Comparison of ENCODE assay signal across 15 cellular contexts in genomic region chr11:95723353-95723942, GRCh38.
DNase-seq lines count a peak whose midpoint lies in the region; ATAC-seq and TF ChIP-seq lines count a peak whose summit lies in the region.
"Had no signal": no experiment of that assay in that cellular context is flagged by ENCODE, and none has a peak within 500 bp of the region (broad histone marks: within the 10 kb centered on the region; RNA-seq: fewer than 3 reads in every experiment).

No MANE protein-coding gene starts in this region.

- no peaks in the 10 kb centered on the region for H4K20me1 ChIP-seq in mammary epithelial cell (ENCODE audit: insufficient read depth, low read length)
- H4K20me1 ChIP-seq: BLaER1 had no signal

- TF ChIP-seq CTCF in mammary epithelial cell (conservative IDR thresholded peaks at IDR 0.05 in 1 of 2, IDR thresholded peaks at IDR 0.05 in 1 of 2; ENCODE audit: extremely low read depth in 1 of 2, insufficient read depth in 1 of 2, low read depth in 1 of 2, low read length in 2 of 2) = no peak
- no peak for TF ChIP-seq CTCF in MCF 10A (IDR thresholded peaks at IDR 0.05; ENCODE audit: unreplicated experiment)

- H3K9me3 ChIP-seq in mammary epithelial cell (replicated peaks; ENCODE audit: insufficient read depth, low read length) = no peaks in the 10 kb centered on the region
- H3K9me3 ChIP-seq: BLaER1, Caco-2 had no signal

- H3K4me3 Mint-ChIP-seq in MCF 10A (ENCODE audit: unreplicated experiment) = no peak overlapping the region
- H3K4me3 Mint-ChIP-seq: CD8-positive, alpha-beta memory T cell had no signal

- H3K4me2 ChIP-seq in mammary epithelial cell (ENCODE audit: insufficient read depth, low read depth, low read length) = no peak overlapping the region
- H3K4me2 ChIP-seq: BLaER1 had no signal

- H3K27ac ChIP-seq in mammary epithelial cell (ENCODE audit: insufficient read depth, low read depth, low read length) = no peak overlapping the region
- H3K27ac ChIP-seq: BLaER1 had no signal

- no peak for ATAC-seq in GM21381 (IDR thresholded peaks at IDR 0.05; ENCODE audit: unreplicated experiment)
- ATAC-seq in sciatic nerve = no peak
- ATAC-seq: HCT116 had no signal

- no peaks in the 10 kb centered on the region for H3K36me3 Mint-ChIP-seq in MCF 10A (ENCODE audit: insufficient read depth, unreplicated experiment)
- H3K36me3 Mint-ChIP-seq: CD8-positive, alpha-beta memory T cell had no signal

- no peaks in the 10 kb centered on the region for H3K4me1 Mint-ChIP-seq in MCF 10A (ENCODE audit: insufficient read depth, unreplicated experiment)

- dilution Hi-C loops in mammary epithelial cell (cut with HindIII; ENCODE audit: low sequenced_read_pairs) = no loop called here

- CTCF ChIA-PET in mammary epithelial cell (lab: Charles Lee; ENCODE audit: low non-redundant PET) (no interaction called here), MCF 10A (lab: Yijun Ruan, JAX) (interaction anchor here (0.6 kb wide), 1 partner anchor 20 kb away, joined by 3 read pairs; no protein-coding TSS in a partner anchor)

- H3K27me3 Mint-ChIP-seq in MCF 10A (ENCODE audit: insufficient read depth, unreplicated experiment) = no peaks in the 10 kb centered on the region

- no peaks in the 10 kb centered on the region for H3K36me3 ChIP-seq in mammary epithelial cell (ENCODE audit: insufficient read depth, low read length)
- H3K36me3 ChIP-seq: BLaER1 had no signal

- H3K9ac ChIP-seq in mammary epithelial cell (ENCODE audit: insufficient read depth, low read length) = no peak overlapping the region
- H3K9ac ChIP-seq: BLaER1 had no signal

- no peaks in the 10 kb centered on the region for H3K4me1 ChIP-seq in mammary epithelial cell (ENCODE audit: insufficient read depth, low read length)
- H3K4me1 ChIP-seq: Caco-2 had no signal

- H3K27ac Mint-ChIP-seq in MCF 10A (ENCODE audit: low read depth, unreplicated experiment) = no peak overlapping the region
- H3K27ac Mint-ChIP-seq: CD8-positive, alpha-beta memory T cell had no signal

- 58% methylated on average over 3 of the region's 3 CpGs for WGBS in mammary epithelial cell (ENCODE audit: low coverage, missing lambda C conversion rate)

- DNase-seq in mammary epithelial cell = peak; percentile 84
- DNase-seq in MCF 10A (ENCODE audit: unreplicated experiment) = no peak
- DNase-seq in astrocyte of the hippocampus (ENCODE audit: low read depth, low spot score) = peak; percentile 73
- peak; percentile 28 for DNase-seq in kidney tubule cell (ENCODE audit: low spot score)
- DNase-seq in NK-92 treated with Interleukin-12 subunit alpha and Interleukin-12 subunit beta, amount 100 ng/mL, for 24 hours (lab: John Stamatoyannopoulos, UW) = no peak
- DNase-seq in sciatic nerve (ENCODE audit: low spot score) = no peak
- DNase-seq: 8988T; AML-193; Caco-2; CD8-positive, alpha-beta memory T cell; DND-41; GF-D8 had no signal

- H3K4me3 ChIP-seq in mammary epithelial cell (replicated peaks in 1 of 3; ENCODE audit: insufficient read depth in 1 of 3, low read depth in 2 of 3, low read length in 3 of 3) = no peak overlapping the region
- H3K4me3 ChIP-seq: BLaER1 had no signal

- intact Hi-C loops in mammary epithelial cell (cut with micrococcal nuclease) (no loop called here), MCF 10A (cut with micrococcal nuclease) (no loop called here), sciatic nerve (cut with DNase I) (no loop called here)

- POLR2A ChIA-PET in MCF 10A (lab: Yijun Ruan, JAX) = no interaction called here

- no peaks in the 10 kb centered on the region for H3K27me3 ChIP-seq in mammary epithelial cell (ENCODE audit: insufficient read depth, low read length)
- H3K27me3 ChIP-seq: BLaER1 had no signal

- H3K9me3 Mint-ChIP-seq in MCF 10A (ENCODE audit: unreplicated experiment) = no peaks in the 10 kb centered on the region
- H3K9me3 Mint-ChIP-seq: CD8-positive, alpha-beta memory T cell had no signal

- no TSS peak for BruUV-seq in mammary epithelial cell (replicated peaks; lab: Mats Ljungman, UMichigan)
- no TSS peak for BruUV-seq in MCF 10A (replicated peaks; lab: Mats Ljungman, UMichigan)

- in situ Hi-C loops in mammary epithelial cell (cut with MboI; ENCODE audit: low sequenced_read_pairs in 2 of 2) = no loop called here

- H3K79me2 ChIP-seq in mammary epithelial cell (ENCODE audit: insufficient read depth, low read length) = no peaks in the 10 kb centered on the region

- H2AFZ ChIP-seq in mammary epithelial cell (ENCODE audit: low read depth, low read length) = no peak overlapping the region

Comparison
In these comparisons a context has a peak if more than half of its experiments do, and no peak if none do; other contexts are left out.
1. DNase-seq: peak in mammary epithelial cell (single experiment), astrocyte of the hippocampus (single experiment) and kidney tubule cell (single experiment); none in MCF 10A (single experiment), NK-92 treated with Interleukin-12 subunit alpha and Interleukin-12 subunit beta, amount 100 ng/mL, for 24 hours (single experiment) and sciatic nerve (single experiment).